26 cellular contexts compared by ENCODE assay signal in genomic region chr5:175544108-175544511, GRCh38.
"Had no signal": no experiment of that assay in that cellular context is flagged by ENCODE, and none has a peak within 500 bp of the region (broad histone marks: within the 10 kb centered on the region; RNA-seq: fewer than 3 reads in every experiment).

No MANE protein-coding gene starts in this region.

- H3K4me3 Mint-ChIP-seq: naive thymus-derived CD8-positive, alpha-beta T cell; nephron; neural crest cell; stimulated activated effector memory CD8-positive, alpha-beta T cell treated with anti-CD3 and anti-CD28 coated beads, Interleukin-12 subunit alpha, Interleukin-12 subunit beta, amount 100 ng/mL, for 72 hours; stimulated activated naive CD8-positive, alpha-beta T cell treated with anti-CD3 and anti-CD28 coated beads, Interleukin-15, amount 100 ng/mL, for 72 hours had no signal

- H3K27ac ChIP-seq: left ventricle myocardium inferior, pancreas, prostate gland, skin epidermis, tibial nerve, upper lobe of left lung, vagina had no signal

- H3K4me3 ChIP-seq: left ventricle myocardium inferior, lung, mucosa of descending colon, pancreas, prostate gland, skin epidermis, tibial nerve, upper lobe of left lung, vagina had no signal

- H3K9me3 Mint-ChIP-seq: nephron; neural crest cell; stimulated activated effector memory CD8-positive, alpha-beta T cell treated with anti-CD3 and anti-CD28 coated beads, Interleukin-12 subunit alpha, Interleukin-12 subunit beta, amount 100 ng/mL, for 72 hours had no signal

- H3K36me3 ChIP-seq: left ventricle myocardium inferior, pancreas, prostate gland, tibial nerve, upper lobe of left lung, vagina had no signal

- FAIRE-seq: pancreas had no signal

- H3K27ac Mint-ChIP-seq: naive thymus-derived CD8-positive, alpha-beta T cell; nephron; stimulated activated effector memory CD8-positive, alpha-beta T cell treated with anti-CD3 and anti-CD28 coated beads, Interleukin-12 subunit alpha, Interleukin-12 subunit beta, amount 100 ng/mL, for 72 hours; stimulated activated naive CD8-positive, alpha-beta T cell treated with anti-CD3 and anti-CD28 coated beads, Interleukin-15, amount 100 ng/mL, for 72 hours had no signal

- ATAC-seq: mucosa of descending colon; naive thymus-derived CD8-positive, alpha-beta T cell; pancreas; right cardiac atrium; sciatic nerve; stimulated activated effector memory CD8-positive, alpha-beta T cell treated with anti-CD3 and anti-CD28 coated beads, Interleukin-12 subunit alpha, Interleukin-12 subunit beta, amount 100 ng/mL, for 72 hours; stimulated activated naive CD8-positive, alpha-beta T cell treated with anti-CD3 and anti-CD28 coated beads, Interleukin-15, amount 100 ng/mL, for 72 hours had no signal

- H3K36me3 Mint-ChIP-seq: stimulated activated effector memory CD8-positive, alpha-beta T cell treated with anti-CD3 and anti-CD28 coated beads, Interleukin-12 subunit alpha, Interleukin-12 subunit beta, amount 100 ng/mL, for 72 hours had no signal

- H3K27me3 ChIP-seq: pancreas, upper lobe of left lung, vagina had no signal

- H3K9me3 ChIP-seq: left ventricle myocardium inferior, mucosa of descending colon, pancreas, prostate gland, tibial nerve, upper lobe of left lung, vagina had no signal

- H3K4me1 Mint-ChIP-seq: nephron had no signal

- H3K4me1 ChIP-seq: pancreas, prostate gland, tibial nerve, upper lobe of left lung, vagina had no signal

- DNase-seq: islet precursor cell; left ventricle myocardium inferior; midbrain; mucosa of descending colon; naive thymus-derived CD8-positive, alpha-beta T cell; nucleus accumbens; pancreas; posterior cingulate gyrus; retina; right cardiac atrium; stimulated activated CD4-positive, alpha-beta T cell treated with anti-CD3 and anti-CD28 coated beads, Interleukin-12 subunit alpha, Interleukin-12 subunit beta, amount 100 ng/mL, for 4 hours; stimulated activated CD4-positive, alpha-beta T cell treated with anti-CD3 and anti-CD28 coated beads, Interleukin-15, amount 100 ng/mL, for 24 hours; stimulated activated CD4-positive, alpha-beta T cell treated with anti-CD3 and anti-CD28 coated beads, Interleukin-4, amount 100 ng/mL, for 24 hours; stimulated activated naive CD4-positive, alpha-beta T cell treated with Interleukin-2 at 50 U/mL for 16 hours; stimulated activated naive CD8-positive, alpha-beta T cell treated with anti-CD3 and anti-CD28 coated beads, Interleukin-15, amount 100 ng/mL, for 72 hours; substantia nigra; upper lobe of left lung had no signal
